In the genomic region with DNA sequence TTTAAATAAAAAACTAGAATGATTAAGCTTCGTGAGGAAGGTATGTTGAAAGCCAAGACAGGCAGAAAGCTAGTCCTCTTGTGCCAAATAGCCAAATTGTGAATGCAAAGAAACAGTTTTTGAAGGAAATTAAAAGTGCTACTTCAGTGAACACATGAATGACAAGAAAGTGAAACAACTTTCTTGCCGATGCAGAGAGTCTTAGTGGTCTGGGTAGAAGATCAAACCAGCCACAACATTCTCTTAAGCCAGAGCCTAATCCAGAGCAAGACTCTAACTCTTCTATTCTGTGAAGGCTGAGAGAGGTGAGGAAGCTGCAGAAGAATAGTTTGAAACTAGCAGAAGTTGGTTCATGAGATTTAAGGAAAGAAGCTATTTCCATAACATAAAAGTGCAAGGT, we compare ENCODE assay signal across 17 cellular contexts.
A peak's percentile ranks its signal among the peaks of the same experiment; 100 is the strongest.
DNase-seq lines count a peak whose midpoint lies in the region; ATAC-seq and TF ChIP-seq lines count a peak whose summit lies in the region.
"Had no signal": no experiment of that assay in that cellular context is flagged by ENCODE, and none has a peak within 500 bp of the region (broad histone marks: within the 10 kb centered on the region; RNA-seq: fewer than 3 reads in every experiment).

No MANE protein-coding gene starts in this region.

- H3K9me3 ChIP-seq in DND-41 (ENCODE audit: insufficient read depth, low read length, severe bottlenecking), result no peaks in the 10 kb centered on the region

- no peak overlapping the region for H3K4me2 ChIP-seq in DND-41 (ENCODE audit: insufficient read depth, low read length)

- intact Hi-C loops in activated CD8-positive, alpha-beta T cell treated with anti-CD3 and anti-CD28 coated beads for 36 hours (cut with micrococcal nuclease), result no loop called here

- no peak overlapping the region for H3K4me3 ChIP-seq in DND-41 (ENCODE audit: low read depth in 1 of 2, low read length in 2 of 2)
- H3K4me3 ChIP-seq: K562 had no signal

- no peaks in the 10 kb centered on the region for H3K27me3 Mint-ChIP-seq in activated CD8-positive, alpha-beta memory T cell treated with anti-CD3 and anti-CD28 coated beads, Interleukin-2, amount 10 ng/mL, durations not matched to agents 7 days and 5 days
- no peaks in the 10 kb centered on the region for H3K27me3 Mint-ChIP-seq in activated CD8-positive, alpha-beta T cell treated with anti-CD3 and anti-CD28 coated beads for 36 hours
- no peaks in the 10 kb centered on the region for H3K27me3 Mint-ChIP-seq in effector memory CD8-positive, alpha-beta T cell

- no peak for TF ChIP-seq CTCF in DND-41 (IDR thresholded peaks at IDR 0.05; ENCODE audit: borderline replicate concordance, extremely low read depth, low read length, poor library complexity, severe bottlenecking)
- no peak for TF ChIP-seq CTCF in activated CD8-positive, alpha-beta T cell treated with anti-CD3 and anti-CD28 coated beads for 36 hours (IDR thresholded peaks at IDR 0.05)

- POLR2A ChIA-PET in activated CD8-positive, alpha-beta T cell treated with anti-CD3 and anti-CD28 coated beads for 36 hours (lab: Charles Lee), result no interaction called here

- no peak overlapping the region for H3K9ac ChIP-seq in DND-41 (ENCODE audit: low read depth, low read length)

- H3K36me3 ChIP-seq in DND-41 (ENCODE audit: insufficient read depth, low read length), result peaks cover 91% of the 10 kb centered on the region

- H3K4me3 Mint-ChIP-seq in activated CD8-positive, alpha-beta memory T cell treated with anti-CD3 and anti-CD28 coated beads, Interleukin-2, amount 10 ng/mL, durations not matched to agents 7 days and 5 days, result peak overlapping the region; percentile 43
- H3K4me3 Mint-ChIP-seq in activated CD8-positive, alpha-beta T cell treated with anti-CD3 and anti-CD28 coated beads for 36 hours, result no peak overlapping the region
- H3K4me3 Mint-ChIP-seq in effector memory CD8-positive, alpha-beta T cell, result no peak overlapping the region

- CTCF ChIA-PET in activated CD8-positive, alpha-beta memory T cell treated with anti-CD3 and anti-CD28 coated beads, Interleukin-2, amount 10 ng/mL, durations not matched to agents 7 days and 5 days (lab: Charles Lee), result interaction anchor here (1.0 to 1.5 kb wide), 2 partner anchors 9 to 10 kb away, joined by 3 read pairs; no protein-coding TSS in a partner anchor
- CTCF ChIA-PET in activated CD8-positive, alpha-beta T cell treated with anti-CD3 and anti-CD28 coated beads for 36 hours (lab: Charles Lee), result interaction anchor here (0.8 kb wide), 1 partner anchor 10 kb away, joined by 3 read pairs; no protein-coding TSS in a partner anchor

- no peaks in the 10 kb centered on the region for H3K79me2 ChIP-seq in DND-41 (ENCODE audit: insufficient read depth, low read length)

- peak overlapping the region; percentile 63 for H3K27ac Mint-ChIP-seq in activated CD8-positive, alpha-beta memory T cell treated with anti-CD3 and anti-CD28 coated beads, Interleukin-2, amount 10 ng/mL, durations not matched to agents 7 days and 5 days
- H3K27ac Mint-ChIP-seq in activated CD8-positive, alpha-beta T cell treated with anti-CD3 and anti-CD28 coated beads for 36 hours, result peak overlapping the region; percentile 41
- H3K27ac Mint-ChIP-seq in effector memory CD8-positive, alpha-beta T cell, result peak overlapping the region; percentile 6 to 39

- H3K9me3 Mint-ChIP-seq in activated CD8-positive, alpha-beta memory T cell treated with anti-CD3 and anti-CD28 coated beads, Interleukin-2, amount 10 ng/mL, durations not matched to agents 7 days and 5 days (ENCODE audit: low read depth), result no peaks in the 10 kb centered on the region
- no peaks in the 10 kb centered on the region for H3K9me3 Mint-ChIP-seq in activated CD8-positive, alpha-beta T cell treated with anti-CD3 and anti-CD28 coated beads for 36 hours
- H3K9me3 Mint-ChIP-seq in effector memory CD8-positive, alpha-beta T cell, result no peaks in the 10 kb centered on the region

- H3K36me3 Mint-ChIP-seq in activated CD8-positive, alpha-beta memory T cell treated with anti-CD3 and anti-CD28 coated beads, Interleukin-2, amount 10 ng/mL, durations not matched to agents 7 days and 5 days, result peaks cover 43% of the 10 kb centered on the region
- peaks cover 50% of the 10 kb centered on the region for H3K36me3 Mint-ChIP-seq in activated CD8-positive, alpha-beta T cell treated with anti-CD3 and anti-CD28 coated beads for 36 hours (ENCODE audit: low read depth)
- peaks cover 55% of the 10 kb centered on the region for H3K36me3 Mint-ChIP-seq in effector memory CD8-positive, alpha-beta T cell (ENCODE audit: insufficient read depth)

- H3K4me1 ChIP-seq in DND-41 (ENCODE audit: insufficient read depth, low read length), result no peaks in the 10 kb centered on the region

- no peak overlapping the region for H3K27ac ChIP-seq in DND-41 (ENCODE audit: low read length)
- H3K27ac ChIP-seq: C4-2B had no signal

- H4K20me1 ChIP-seq in DND-41 (ENCODE audit: insufficient read depth, low read length), result no peaks in the 10 kb centered on the region

- peak; percentile 73 for ATAC-seq in activated CD8-positive, alpha-beta memory T cell treated with anti-CD3 and anti-CD28 coated beads, Interleukin-2, amount 10 ng/mL, durations not matched to agents 7 days and 5 days
- ATAC-seq in DND-41 (ENCODE audit: insufficient read depth, low read depth) (peak; percentile 50; the same call in 2 of the 3 replicates), GM19328 (IDR thresholded peaks at IDR 0.05; ENCODE audit: unreplicated experiment) (no peak)
- ATAC-seq in activated CD8-positive, alpha-beta T cell treated with anti-CD3 and anti-CD28 coated beads for 36 hours, result peak; percentile 45
- no peak for ATAC-seq in effector memory CD8-positive, alpha-beta T cell (replicated peaks)
- ATAC-seq: K562, PC-3 had no signal

- H3K27me3 ChIP-seq in DND-41 (ENCODE audit: insufficient read depth, low read length, poor library complexity), result no peaks in the 10 kb centered on the region

- DNase-seq in activated CD8-positive, alpha-beta memory T cell treated with anti-CD3 and anti-CD28 coated beads, Interleukin-2, amount 10 ng/mL, durations not matched to agents 7 days and 5 days, result no peak
- DNase-seq in activated CD8-positive, alpha-beta memory T cell treated with anti-CD3 and anti-CD28 coated beads for 24 hours, result no peak
- no peak for DNase-seq in DND-41
- DNase-seq in activated CD8-positive, alpha-beta T cell treated with anti-CD3 and anti-CD28 coated beads for 36 hours, result no peak
- DNase-seq in effector memory CD8-positive, alpha-beta T cell, result no peak
- no peak for DNase-seq in stimulated activated CD4-positive, alpha-beta T cell treated with anti-CD3 and anti-CD28 coated beads, Interleukin-2, amount 100 ng/mL, for 48 hours
- no peak for DNase-seq in DMS114 treated with DMSO at 0.1 percent for 48 hours (lab: John Stamatoyannopoulos, UW; ENCODE audit: unreplicated experiment)
- DNase-seq: DMS79 treated with DMSO at 0.1 percent for 48 hours, GDM1, NCI-H1092 treated with DMSO at 0.1 percent for 48 hours, NCI-H1694 treated with DMSO at 0.1 percent for 48 hours, NCI-H345, NCI-H69, PC-3 had no signal

- H3K4me1 Mint-ChIP-seq in activated CD8-positive, alpha-beta memory T cell treated with anti-CD3 and anti-CD28 coated beads, Interleukin-2, amount 10 ng/mL, durations not matched to agents 7 days and 5 days, result peaks cover 21% of the 10 kb centered on the region
- H3K4me1 Mint-ChIP-seq in activated CD8-positive, alpha-beta T cell treated with anti-CD3 and anti-CD28 coated beads for 36 hours (ENCODE audit: low read depth), result peaks cover 20% of the 10 kb centered on the region
- H3K4me1 Mint-ChIP-seq in effector memory CD8-positive, alpha-beta T cell (ENCODE audit: low read depth in 2 of 2), result peaks cover 0 to 11% of the 10 kb centered on the region in 2 donors

- no peak overlapping the region for H2AFZ ChIP-seq in DND-41 (ENCODE audit: low read depth, low read length)

Comparison
In these comparisons a context has a peak if more than half of its experiments do, and no peak if none do; other contexts are left out.
1. ATAC-seq: peak in activated CD8-positive, alpha-beta memory T cell treated with anti-CD3 and anti-CD28 coated beads, Interleukin-2, amount 10 ng/mL, durations not matched to agents 7 days and 5 days (single experiment), DND-41 (single experiment) and activated CD8-positive, alpha-beta T cell treated with anti-CD3 and anti-CD28 coated beads for 36 hours (single experiment); none in effector memory CD8-positive, alpha-beta T cell (single experiment) and GM19328 (single experiment).
2. Peak in every context shown above with its lines, with median percentiles within 50 percentile points of each other: H3K27ac Mint-ChIP-seq.